ENCODE assay signal across 1 cellular context in genomic region chr3:105448338-105448982, GRCh38.
TF ChIP-seq lines count a peak whose summit lies in the region.

No MANE protein-coding gene starts in this region.

TF ChIP-seq in WTC11, 78 proteins besides CTCF, POLR2A, EP300 and RAD21:
- TF ChIP-seq ZNF532 (CRISPR knock-in tag; IDR thresholded peaks at IDR 0.05; ENCODE audit: borderline replicate concordance) = no peak
- TF ChIP-seq ATF1 (CRISPR knock-in tag; IDR thresholded peaks at IDR 0.05) = no peak
- TF ChIP-seq HMGA2 (CRISPR knock-in tag; IDR thresholded peaks at IDR 0.05) = no peak
- no peak for TF ChIP-seq TEAD1 (CRISPR knock-in tag; IDR thresholded peaks at IDR 0.05)
